20 cellular contexts compared by ENCODE assay signal in the genomic region with DNA sequence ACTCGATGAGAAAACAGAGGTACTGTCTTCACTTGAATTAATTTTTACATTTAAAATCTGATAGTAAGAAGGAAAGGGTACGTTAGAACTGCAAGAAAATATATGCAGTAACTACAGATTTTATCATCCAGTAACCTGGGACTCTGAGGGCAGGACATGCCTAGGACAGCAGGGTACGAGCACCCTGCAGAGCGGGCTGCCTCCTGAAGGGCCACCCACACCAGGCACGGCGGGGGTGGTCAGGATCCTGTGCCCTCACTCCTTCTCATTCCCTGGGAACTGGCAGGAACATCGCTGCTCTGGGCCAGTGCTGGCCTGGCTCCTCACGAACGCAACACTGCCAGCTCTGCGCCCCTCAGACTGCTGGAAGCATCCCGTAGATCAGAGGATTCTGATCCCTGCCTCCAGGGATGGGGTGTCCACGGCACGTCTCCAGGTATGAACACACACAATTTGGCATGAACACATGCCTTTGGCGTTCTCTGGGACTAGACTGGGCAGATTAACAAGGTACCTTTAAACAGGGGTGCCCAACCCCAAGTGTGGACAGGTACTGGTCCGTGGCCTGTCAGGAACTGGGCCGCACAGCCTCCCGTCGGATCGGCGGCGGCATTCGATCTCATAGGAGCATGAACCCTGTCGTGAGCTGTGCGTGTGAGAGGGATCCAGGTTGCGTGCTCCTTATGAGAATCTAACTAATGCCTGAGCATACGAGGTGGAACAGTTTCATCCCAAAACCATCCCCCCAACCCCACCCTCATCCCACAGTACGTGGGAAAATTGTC.
DNase-seq lines count a peak whose midpoint lies in the region; FAIRE-seq and TF ChIP-seq lines count a peak whose summit lies in the region.
"Had no signal": no experiment of that assay in that cellular context is flagged by ENCODE, and none has a peak within 500 bp of the region (broad histone marks: within the 10 kb centered on the region; RNA-seq: fewer than 3 reads in every experiment).

No MANE protein-coding gene starts in this region.

- H3K4me2 ChIP-seq in BLaER1 treated with 17β-estradiol and CSF1 and Interleukin-3, amounts not matched to agents 10 nM and 100 nM = peak overlapping the region in 6 of 11 experiments; percentile 10 to 100 (median 96); a peak in 7 of 22 replicates

- TF ChIP-seq CTCF in nephron (IDR thresholded peaks at IDR 0.05; ENCODE audit: unreplicated experiment in 3 of 3) = no peak
- no peak for TF ChIP-seq CTCF in thyroid gland (IDR thresholded peaks at IDR 0.05)
- no peak for TF ChIP-seq CTCF in BE2C (IDR thresholded peaks at IDR 0.05; ENCODE audit: low read depth, low read length)

- intact Hi-C loops in dendritic cell treated with granulocyte-macrophage colony-stimulating factor and Interleukin-4, amounts not matched to agents 40 ng/mL and 50 ng/mL, for 4 days (cut with micrococcal nuclease) = no loop called here
- intact Hi-C loops in thyroid gland (cut with DNase I) = no loop called here

- H3K4me3 Mint-ChIP-seq in dendritic cell treated with granulocyte-macrophage colony-stimulating factor and Interleukin-4, amounts not matched to agents 40 ng/mL and 50 ng/mL, for 4 days = no peak overlapping the region
- H3K4me3 Mint-ChIP-seq in nephron = no peak overlapping the region

- no peaks in the 10 kb centered on the region; a peak in 1 of 22 replicates for H3K36me3 ChIP-seq in BLaER1 treated with 17β-estradiol and CSF1 and Interleukin-3, amounts not matched to agents 10 nM and 100 nM
- H3K36me3 ChIP-seq in thyroid gland (no peaks in the 10 kb centered on the region), BE2C (no peaks in the 10 kb centered on the region)
- H3K36me3 ChIP-seq: HAP-1, SJSA1 had no signal

- no peaks in the 10 kb centered on the region for H3K27me3 ChIP-seq in BLaER1 treated with 17β-estradiol and CSF1 and Interleukin-3, amounts not matched to agents 10 nM and 100 nM
- no peaks in the 10 kb centered on the region for H3K27me3 ChIP-seq in thyroid gland
- H3K27me3 ChIP-seq in BE2C = no peaks in the 10 kb centered on the region
- H3K27me3 ChIP-seq: SJSA1 had no signal

- H3K27ac ChIP-seq in BLaER1 treated with 17β-estradiol and CSF1 and Interleukin-3, amounts not matched to agents 10 nM and 100 nM = peak overlapping the region in 3 of 11 experiments; percentile 5 to 9 (median 9); a peak in 1 of 22 replicates
- no peak overlapping the region for H3K27ac ChIP-seq in thyroid gland
- H3K27ac ChIP-seq: SJSA1 had no signal

- no peak for TF ChIP-seq POLR2A in thyroid gland (IDR thresholded peaks at IDR 0.05)

- H3K27ac Mint-ChIP-seq in dendritic cell treated with granulocyte-macrophage colony-stimulating factor and Interleukin-4, amounts not matched to agents 40 ng/mL and 50 ng/mL, for 4 days = peak overlapping the region; percentile 29
- peak overlapping the region in 2 of 3 experiments; percentile 68 to 69 for H3K27ac Mint-ChIP-seq in nephron

- H3K36me3 Mint-ChIP-seq in dendritic cell treated with granulocyte-macrophage colony-stimulating factor and Interleukin-4, amounts not matched to agents 40 ng/mL and 50 ng/mL, for 4 days (ENCODE audit: low read depth) = no peaks in the 10 kb centered on the region
- H3K36me3 Mint-ChIP-seq in nephron (ENCODE audit: low read depth) = no peaks in the 10 kb centered on the region

- peaks cover 7 to 20% (median 11%) of the 10 kb centered on the region in 11 experiments for H3K9me3 ChIP-seq in BLaER1 treated with 17β-estradiol and CSF1 and Interleukin-3, amounts not matched to agents 10 nM and 100 nM (replicated peaks in 1 of 11)
- H3K9me3 ChIP-seq in thyroid gland (no peaks in the 10 kb centered on the region), BE2C (0 out of 2 replicates have a peak, but pooled peaks cover 2% of the 10 kb centered on the region)
- H3K9me3 ChIP-seq: HAP-1 had no signal

- DNase-seq in HTR-8/SVneo (ENCODE audit: insufficient read length, low spot score) = no peak
- DNase-seq in thyroid gland = no peak
- no peak for DNase-seq in GF-D8 (lab: John Stamatoyannopoulos, UW)
- DNase-seq in BE2C = no peak
- no peak for DNase-seq in HPDE6-E6E7 (ENCODE audit: extremely low spot score)
- DNase-seq: DMS53, GDM1, Kasumi-1, MM.1S, NCI-H1048, NCI-H187, NCI-H446 treated with DMSO at 0.1 percent for 48 hours, NCI-H526 treated with DMSO at 0.1 percent for 48 hours, OCI-M1 had no signal

- H3K4me1 ChIP-seq in BLaER1 treated with 17β-estradiol and CSF1 and Interleukin-3, amounts not matched to agents 10 nM and 100 nM = peaks cover 56 to 76% (median 69%) of the 10 kb centered on the region in 10 experiments
- peaks cover 5 to 15% of the 10 kb centered on the region in 2 donors for H3K4me1 ChIP-seq in thyroid gland
- H3K4me1 ChIP-seq in BE2C = no peaks in the 10 kb centered on the region
- H3K4me1 ChIP-seq: HAP-1 had no signal

- peak; percentile 76 for FAIRE-seq in HTR-8/SVneo (lab: Jason Lieb, UNC)
- FAIRE-seq: RCC 7860 had no signal

- peaks cover 17% of the 10 kb centered on the region for H3K27me3 Mint-ChIP-seq in dendritic cell treated with granulocyte-macrophage colony-stimulating factor and Interleukin-4, amounts not matched to agents 40 ng/mL and 50 ng/mL, for 4 days
- peaks cover 16% of the 10 kb centered on the region for H3K27me3 Mint-ChIP-seq in nephron (ENCODE audit: low read depth)

- H3K9me3 Mint-ChIP-seq in dendritic cell treated with granulocyte-macrophage colony-stimulating factor and Interleukin-4, amounts not matched to agents 40 ng/mL and 50 ng/mL, for 4 days = peaks cover 3% of the 10 kb centered on the region
- H3K9me3 Mint-ChIP-seq in nephron = peaks cover 3% of the 10 kb centered on the region

- no peaks in the 10 kb centered on the region for H4K20me1 ChIP-seq in BLaER1 treated with 17β-estradiol and CSF1 and Interleukin-3, amounts not matched to agents 10 nM and 100 nM

- peaks cover 53% of the 10 kb centered on the region for H3K4me1 Mint-ChIP-seq in dendritic cell treated with granulocyte-macrophage colony-stimulating factor and Interleukin-4, amounts not matched to agents 40 ng/mL and 50 ng/mL, for 4 days (ENCODE audit: low read depth)
- peaks cover 37% of the 10 kb centered on the region for H3K4me1 Mint-ChIP-seq in nephron

- H3K4me3 ChIP-seq in BLaER1 treated with 17β-estradiol and CSF1 and Interleukin-3, amounts not matched to agents 10 nM and 100 nM = no peak overlapping the region
- H3K4me3 ChIP-seq in thyroid gland (replicated peaks in 1 of 3) = no peak overlapping the region
- no peak overlapping the region for H3K4me3 ChIP-seq in BE2C (ENCODE audit: low read depth, low read length)
- H3K4me3 ChIP-seq: HAP-1, SJSA1 had no signal

- 93 to 94% methylated on average over 10 to 27 of the region's 27 CpGs for WGBS in thyroid gland, 2 donors

- H3K9ac ChIP-seq in BLaER1 treated with 17β-estradiol and CSF1 and Interleukin-3, amounts not matched to agents 10 nM and 100 nM = 0 out of 22 replicates have a peak overlapping the region, but pooled peaks of 1 of the 11 experiments have one; percentile 0
